7 cellular contexts compared by ENCODE assay signal in genomic region chr9:92140074-92140753, GRCh38. TPM values are rescaled to one million over a fixed set of nuclear protein-coding genes. Genes with fewer than 3 reads are reported as not detected.
A peak's percentile ranks its signal among the peaks of the same experiment; 100 is the strongest.
DNase-seq lines count a peak whose midpoint lies in the region; ATAC-seq and TF ChIP-seq lines count a peak whose summit lies in the region.

No MANE protein-coding gene starts in this region.

- 49% methylated on average over 9 of the region's 16 CpGs for WGBS in esophagus muscularis mucosa

- no peak for TF ChIP-seq POLR2A in esophagus muscularis mucosa (IDR thresholded peaks at IDR 0.05; ENCODE audit: low read depth)

- H3K4me3 Mint-ChIP-seq in nephron progenitor cell, result no peak overlapping the region
- peak overlapping the region; percentile 46 to 86 for H3K4me3 Mint-ChIP-seq in stimulated activated naive CD8-positive, alpha-beta T cell treated with anti-CD3 and anti-CD28 coated beads, Interleukin-15, amount 100 ng/mL, for 72 hours

- in situ Hi-C loops in GM13976 (cut with MboI; ENCODE audit: low sequenced_read_pairs, unreplicated experiment), result loop anchor here (25.0 kb wide), 2 partner anchors 297 to 647 kb away; no protein-coding TSS in a partner anchor

- ATAC-seq in stimulated activated naive CD8-positive, alpha-beta T cell treated with anti-CD3 and anti-CD28 coated beads, Interleukin-15, amount 100 ng/mL, for 72 hours, result peak; percentile 53

- peaks cover 13 to 25% (median 22%) of the 10 kb centered on the region in 4 donors for H3K4me1 ChIP-seq in esophagus muscularis mucosa

- H3K36me3 Mint-ChIP-seq in nephron progenitor cell (ENCODE audit: low read depth), result no peaks in the 10 kb centered on the region

- peak overlapping the region in 1 of 4 donors; percentile 58 for H3K27ac ChIP-seq in esophagus muscularis mucosa (replicated peaks in 1 of 4)

- H3K27me3 Mint-ChIP-seq in nephron progenitor cell (ENCODE audit: low read depth, poor library complexity), result peaks cover 72% of the 10 kb centered on the region
- peaks cover 73% of the 10 kb centered on the region for H3K27me3 Mint-ChIP-seq in stimulated activated naive CD8-positive, alpha-beta T cell treated with anti-CD3 and anti-CD28 coated beads, Interleukin-15, amount 100 ng/mL, for 72 hours

- peak; percentile 86 for DNase-seq in GM13976 (ENCODE audit: low spot score)
- DNase-seq in HS-27A (ENCODE audit: low read depth), result peak; percentile 26
- DNase-seq in OCI-M2 (lab: John Stamatoyannopoulos, UW; ENCODE audit: unreplicated experiment), result peak; percentile 27
- peak; percentile 75 for DNase-seq in activated T-cell treated with anti-CD3 and anti-CD28 coated beads, Interleukin-2, amount 50 U/mL, for 1 hour
- no peak for DNase-seq in esophagus muscularis mucosa (ENCODE audit: extremely low spot score)
- peak; percentile 92 for DNase-seq in nephron progenitor cell
- peak; percentile 73 to 77 for DNase-seq in stimulated activated naive CD8-positive, alpha-beta T cell treated with anti-CD3 and anti-CD28 coated beads, Interleukin-15, amount 100 ng/mL, for 72 hours

- H3K4me1 Mint-ChIP-seq in nephron progenitor cell, result peaks cover 34% of the 10 kb centered on the region
- peaks cover 16% of the 10 kb centered on the region for H3K4me1 Mint-ChIP-seq in stimulated activated naive CD8-positive, alpha-beta T cell treated with anti-CD3 and anti-CD28 coated beads, Interleukin-15, amount 100 ng/mL, for 72 hours

- no peaks in the 10 kb centered on the region for H3K36me3 ChIP-seq in esophagus muscularis mucosa

- no peaks in the 10 kb centered on the region for H3K9me3 ChIP-seq in esophagus muscularis mucosa

- no peak for TF ChIP-seq EP300 in esophagus muscularis mucosa (IDR thresholded peaks at IDR 0.05)

- TF ChIP-seq CTCF in GM13976 (IDR thresholded peaks at IDR 0.05; ENCODE audit: borderline replicate concordance, control extremely low read depth, extremely low read depth, insufficient read depth, missing control alignments) (peak; percentile 99), esophagus muscularis mucosa (IDR thresholded peaks at IDR 0.05) (peak; percentile 88 to 95 (median 94)), nephron progenitor cell (IDR thresholded peaks at IDR 0.05) (peak; percentile 96)

- no peak overlapping the region for H3K27ac Mint-ChIP-seq in nephron progenitor cell
- no peak overlapping the region for H3K27ac Mint-ChIP-seq in stimulated activated naive CD8-positive, alpha-beta T cell treated with anti-CD3 and anti-CD28 coated beads, Interleukin-15, amount 100 ng/mL, for 72 hours

- H3K9me3 Mint-ChIP-seq in nephron progenitor cell, result no peaks in the 10 kb centered on the region
- H3K9me3 Mint-ChIP-seq in stimulated activated naive CD8-positive, alpha-beta T cell treated with anti-CD3 and anti-CD28 coated beads, Interleukin-15, amount 100 ng/mL, for 72 hours, result no peaks in the 10 kb centered on the region

- intact Hi-C loops in esophagus muscularis mucosa (cut with DNase I), result no loop called here

- peak overlapping the region; percentile 51 to 63 (median 51) for H3K4me3 ChIP-seq in esophagus muscularis mucosa

- H3K27me3 ChIP-seq in esophagus muscularis mucosa, result peaks cover 0 to 33% (median 0%) of the 10 kb centered on the region in 4 donors

RNA-seq across cellular contexts. Expression of gene SPTLC1, which starts 25.0 kb away (rescaled TPM):
- 10 to 100 TPM; 50.0 to 57.8 (median 52.5) TPM for total RNA-seq in esophagus muscularis mucosa
